ENCODE assay signal across 1 cellular context in the genomic region with DNA sequence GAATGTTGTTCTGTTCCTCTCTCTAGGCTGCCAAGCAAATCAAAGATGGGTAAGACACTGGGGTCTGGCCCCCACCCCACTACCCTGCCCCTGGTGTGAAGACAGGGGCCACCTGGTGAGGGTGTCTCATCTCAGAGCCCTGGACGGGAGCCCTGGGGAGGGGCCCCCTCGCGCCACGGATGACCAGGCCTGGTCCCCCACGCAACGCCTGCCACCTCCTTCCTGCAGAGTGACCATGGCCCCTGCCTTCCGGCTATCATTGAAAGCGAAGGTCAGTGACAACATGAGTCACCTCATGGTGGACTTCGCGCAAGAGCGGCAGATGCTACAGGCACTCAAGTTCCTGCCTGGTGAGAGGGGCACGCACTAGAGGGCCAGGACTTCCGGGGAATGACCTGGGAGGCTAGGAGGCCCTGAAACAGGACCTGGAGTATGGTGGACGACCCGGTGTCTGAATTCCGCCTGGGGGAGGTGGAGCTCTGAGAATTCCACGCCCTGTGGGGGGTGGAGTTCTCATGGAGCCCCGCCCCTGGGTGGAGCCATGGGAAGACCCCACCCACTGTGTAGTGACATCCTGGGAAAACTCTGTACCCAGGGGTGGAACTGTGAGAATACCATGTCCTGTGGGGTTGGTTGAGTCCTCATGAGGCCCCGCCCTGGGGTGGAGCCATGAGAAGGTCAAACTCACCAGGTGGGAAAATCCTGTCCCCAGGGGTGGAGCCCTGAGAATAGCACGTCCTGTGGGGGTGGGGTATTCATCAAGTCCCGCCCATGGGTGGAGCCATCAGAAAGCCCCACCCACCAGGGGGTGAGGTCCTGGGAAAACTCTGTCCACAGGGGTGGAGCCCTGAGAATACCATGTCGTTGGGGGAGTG.
TF ChIP-seq lines count a peak whose summit lies in the region.

No MANE protein-coding gene starts in this region.

TF ChIP-seq in HepG2, 621 proteins besides CTCF, POLR2A, EP300 and RAD21 (continued from another document and continues in another):
- peak; percentile 90; the same call in 1 of the 2 replicates for TF ChIP-seq ZHX1 (CRISPR knock-in tag; IDR thresholded peaks at IDR 0.05; ENCODE audit: low read depth)
- TF ChIP-seq ZNF441 (CRISPR knock-in tag; IDR thresholded peaks at IDR 0.05; ENCODE audit: borderline replicate concordance): peak; percentile 97
- no peak for TF ChIP-seq MTF1 (CRISPR knock-in tag; IDR thresholded peaks at IDR 0.05)
- peak; percentile 91 for TF ChIP-seq FOXO1 (CRISPR knock-in tag; IDR thresholded peaks at IDR 0.05)
- TF ChIP-seq KLF13 (CRISPR knock-in tag; IDR thresholded peaks at IDR 0.05): 0 out of 2 replicates have a peak, but pooled peaks have one; percentile 41
- TF ChIP-seq MYC (CRISPR knock-in tag; IDR thresholded peaks at IDR 0.05; ENCODE audit: borderline replicate concordance): peak; percentile 93
- peak; percentile 88; the same call in 1 of the 2 replicates for TF ChIP-seq RNF2 (conservative IDR thresholded peaks at IDR 0.05; ENCODE audit: low read depth)
- TF ChIP-seq THYN1 (CRISPR knock-in tag; IDR thresholded peaks at IDR 0.05; ENCODE audit: borderline replicate concordance, low read depth): no peak
- TF ChIP-seq ZNF557 (CRISPR knock-in tag; IDR thresholded peaks at IDR 0.05): 0 out of 2 replicates have a peak, but pooled peaks have one; percentile 61
- no peak for TF ChIP-seq ZNF704 (CRISPR knock-in tag; IDR thresholded peaks at IDR 0.05; ENCODE audit: borderline replicate concordance)
- TF ChIP-seq MIER2 (CRISPR knock-in tag; IDR thresholded peaks at IDR 0.05): peak; percentile 69
- TF ChIP-seq HNF4G (IDR thresholded peaks at IDR 0.05; ENCODE audit: borderline replicate concordance, low read depth, low read length): peak; percentile 84
- peak; percentile 92; the same call in 1 of the 2 replicates for TF ChIP-seq HNF4G (CRISPR knock-in tag; IDR thresholded peaks at IDR 0.05; ENCODE audit: borderline replicate concordance, low read depth)
- peak; percentile 73 for TF ChIP-seq NR2F6 (IDR thresholded peaks at IDR 0.05)
- peak; percentile 96 for TF ChIP-seq NR2F6 (CRISPR knock-in tag; IDR thresholded peaks at IDR 0.05)
- 0 out of 2 replicates have a peak, but pooled peaks have one; percentile 64 for TF ChIP-seq ARHGAP35 (CRISPR knock-in tag; IDR thresholded peaks at IDR 0.05; ENCODE audit: borderline replicate concordance)
- TF ChIP-seq JDP2 (CRISPR knock-in tag; IDR thresholded peaks at IDR 0.05; ENCODE audit: borderline replicate concordance): no peak
- peak; percentile 89; the same call in 1 of the 2 replicates for TF ChIP-seq DPF2 (CRISPR knock-in tag; IDR thresholded peaks at IDR 0.05; ENCODE audit: borderline replicate concordance, low read depth)
- peak; percentile 54 for TF ChIP-seq ZNF274 (CRISPR knock-in tag; IDR thresholded peaks at IDR 0.05)
- TF ChIP-seq ZNF354B (CRISPR knock-in tag; IDR thresholded peaks at IDR 0.05): 0 out of 2 replicates have a peak, but pooled peaks have one; percentile 57
- no peak; the same call in 1 of the 2 replicates for TF ChIP-seq ZNF776 (CRISPR knock-in tag; IDR thresholded peaks at IDR 0.05)
- TF ChIP-seq JUN (CRISPR knock-in tag; IDR thresholded peaks at IDR 0.05): peak; percentile 93
- TF ChIP-seq MED8 (CRISPR knock-in tag; IDR thresholded peaks at IDR 0.05; ENCODE audit: insufficient replicate concordance): peak; percentile 92
- TF ChIP-seq GFI1 (CRISPR knock-in tag; IDR thresholded peaks at IDR 0.05; ENCODE audit: borderline replicate concordance): peak; percentile 55; the same call in 1 of the 2 replicates
- TF ChIP-seq STAT5B (CRISPR knock-in tag; IDR thresholded peaks at IDR 0.05): peak; percentile 87
- peak; percentile 31; the same call in 1 of the 2 replicates for TF ChIP-seq KDM1A (CRISPR knock-in tag; IDR thresholded peaks at IDR 0.05)
- no peak for TF ChIP-seq NFE2L1 (CRISPR knock-in tag; IDR thresholded peaks at IDR 0.05; ENCODE audit: borderline replicate concordance)
- TF ChIP-seq, protein P1, sequence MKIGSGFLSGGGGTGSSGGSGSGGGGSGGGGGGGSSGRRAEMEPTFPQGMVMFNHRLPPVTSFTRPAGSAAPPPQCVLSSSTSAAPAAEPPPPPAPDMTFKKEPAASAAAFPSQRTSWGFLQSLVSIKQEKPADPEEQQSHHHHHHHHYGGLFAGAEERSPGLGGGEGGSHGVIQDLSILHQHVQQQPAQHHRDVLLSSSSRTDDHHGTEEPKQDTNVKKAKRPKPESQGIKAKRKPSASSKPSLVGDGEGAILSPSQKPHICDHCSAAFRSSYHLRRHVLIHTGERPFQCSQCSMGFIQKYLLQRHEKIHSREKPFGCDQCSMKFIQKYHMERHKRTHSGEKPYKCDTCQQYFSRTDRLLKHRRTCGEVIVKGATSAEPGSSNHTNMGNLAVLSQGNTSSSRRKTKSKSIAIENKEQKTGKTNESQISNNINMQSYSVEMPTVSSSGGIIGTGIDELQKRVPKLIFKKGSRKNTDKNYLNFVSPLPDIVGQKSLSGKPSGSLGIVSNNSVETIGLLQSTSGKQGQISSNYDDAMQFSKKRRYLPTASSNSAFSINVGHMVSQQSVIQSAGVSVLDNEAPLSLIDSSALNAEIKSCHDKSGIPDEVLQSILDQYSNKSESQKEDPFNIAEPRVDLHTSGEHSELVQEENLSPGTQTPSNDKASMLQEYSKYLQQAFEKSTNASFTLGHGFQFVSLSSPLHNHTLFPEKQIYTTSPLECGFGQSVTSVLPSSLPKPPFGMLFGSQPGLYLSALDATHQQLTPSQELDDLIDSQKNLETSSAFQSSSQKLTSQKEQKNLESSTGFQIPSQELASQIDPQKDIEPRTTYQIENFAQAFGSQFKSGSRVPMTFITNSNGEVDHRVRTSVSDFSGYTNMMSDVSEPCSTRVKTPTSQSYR (CRISPR knock-in tag; IDR thresholded peaks at IDR 0.05; ENCODE audit: borderline replicate concordance): peak; percentile 73; the same call in 1 of the 2 replicates
- TF ChIP-seq JARID2 (CRISPR knock-in tag; IDR thresholded peaks at IDR 0.05; ENCODE audit: insufficient replicate concordance): peak; percentile 48
- no peak for TF ChIP-seq ZNF720 (CRISPR knock-in tag; IDR thresholded peaks at IDR 0.05)
- TF ChIP-seq FOXM1 (CRISPR knock-in tag; IDR thresholded peaks at IDR 0.05): no peak
- peak; percentile 67; the same call in 1 of the 2 replicates for TF ChIP-seq ZNF891 (CRISPR knock-in tag; IDR thresholded peaks at IDR 0.05)
- peak; percentile 72 for TF ChIP-seq ZNF816 (CRISPR knock-in tag; IDR thresholded peaks at IDR 0.05; ENCODE audit: borderline replicate concordance)
- TF ChIP-seq SPEN (CRISPR knock-in tag; IDR thresholded peaks at IDR 0.05; ENCODE audit: low read depth): peak; percentile 96
- TF ChIP-seq RXRA (CRISPR knock-in tag; IDR thresholded peaks at IDR 0.05): peak; percentile 94
- peak; percentile 57 for TF ChIP-seq POLR2AphosphoS5 (IDR thresholded peaks at IDR 0.05; ENCODE audit: low read depth, low read length)
- TF ChIP-seq SNAPC2 (CRISPR knock-in tag; IDR thresholded peaks at IDR 0.05): 0 out of 2 replicates have a peak, but pooled peaks have one; percentile 45
- peak; percentile 93 for TF ChIP-seq BCL3 (CRISPR knock-in tag; IDR thresholded peaks at IDR 0.05)
- peak; percentile 61; the same call in 1 of the 2 replicates for TF ChIP-seq ZNF724P (CRISPR knock-in tag; IDR thresholded peaks at IDR 0.05; ENCODE audit: borderline replicate concordance)
- TF ChIP-seq ZNF609 (CRISPR knock-in tag; IDR thresholded peaks at IDR 0.05; ENCODE audit: borderline replicate concordance): peak; percentile 84; the same call in 1 of the 2 replicates
- no peak for TF ChIP-seq NFE2L2 (IDR thresholded peaks at IDR 0.05; ENCODE audit: low read length)
- TF ChIP-seq HNRNPLL (IDR thresholded peaks at IDR 0.05; ENCODE audit: low read depth, low read length, poor library complexity, severe bottlenecking): peak; percentile 25
- no peak; the same call in 1 of the 2 replicates for TF ChIP-seq ZSCAN29 (CRISPR knock-in tag; conservative IDR thresholded peaks at IDR 0.05)
- peak; percentile 21; the same call in 1 of the 2 replicates for TF ChIP-seq NFIC (IDR thresholded peaks at IDR 0.05; ENCODE audit: low read length)
- peak; percentile 86 for TF ChIP-seq MXD4 (CRISPR knock-in tag; IDR thresholded peaks at IDR 0.05)
- peak; percentile 32; the same call in 1 of the 2 replicates for TF ChIP-seq SP2 (CRISPR knock-in tag; IDR thresholded peaks at IDR 0.05)
- no peak for TF ChIP-seq AGO2 (optimal IDR thresholded peaks at IDR 0.05; ENCODE audit: low read depth, low read length)
- peak; percentile 95 for TF ChIP-seq HNF4A (CRISPR knock-in tag; IDR thresholded peaks at IDR 0.05)
- peak; percentile 74; the same call in 1 of the 2 replicates for TF ChIP-seq HMG20A (CRISPR knock-in tag; IDR thresholded peaks at IDR 0.05; ENCODE audit: borderline replicate concordance)
- TF ChIP-seq BCL6 (CRISPR knock-in tag; IDR thresholded peaks at IDR 0.05): peak; percentile 75
- no peak for TF ChIP-seq ZNF101 (CRISPR knock-in tag; IDR thresholded peaks at IDR 0.05; ENCODE audit: borderline replicate concordance, low read depth)
- TF ChIP-seq PAX8 (CRISPR knock-in tag; IDR thresholded peaks at IDR 0.05; ENCODE audit: borderline replicate concordance): no peak
- peak; percentile 97 for TF ChIP-seq ZNF788 (CRISPR knock-in tag; IDR thresholded peaks at IDR 0.05; ENCODE audit: borderline replicate concordance)
- TF ChIP-seq TRIM24 (CRISPR knock-in tag; IDR thresholded peaks at IDR 0.05): peak; percentile 82
- peak; percentile 40; the same call in 1 of the 2 replicates for TF ChIP-seq PHF8 (CRISPR knock-in tag; IDR thresholded peaks at IDR 0.05)
- TF ChIP-seq HNRNPL (IDR thresholded peaks at IDR 0.05; ENCODE audit: low read depth, low read length): peak; percentile 68; the same call in 1 of the 2 replicates
- TF ChIP-seq MAFF (IDR thresholded peaks at IDR 0.05; ENCODE audit: low read depth, low read length): no peak; the same call in 1 of the 2 replicates
